ENCODE assay signal across 9 cellular contexts in the genomic region with DNA sequence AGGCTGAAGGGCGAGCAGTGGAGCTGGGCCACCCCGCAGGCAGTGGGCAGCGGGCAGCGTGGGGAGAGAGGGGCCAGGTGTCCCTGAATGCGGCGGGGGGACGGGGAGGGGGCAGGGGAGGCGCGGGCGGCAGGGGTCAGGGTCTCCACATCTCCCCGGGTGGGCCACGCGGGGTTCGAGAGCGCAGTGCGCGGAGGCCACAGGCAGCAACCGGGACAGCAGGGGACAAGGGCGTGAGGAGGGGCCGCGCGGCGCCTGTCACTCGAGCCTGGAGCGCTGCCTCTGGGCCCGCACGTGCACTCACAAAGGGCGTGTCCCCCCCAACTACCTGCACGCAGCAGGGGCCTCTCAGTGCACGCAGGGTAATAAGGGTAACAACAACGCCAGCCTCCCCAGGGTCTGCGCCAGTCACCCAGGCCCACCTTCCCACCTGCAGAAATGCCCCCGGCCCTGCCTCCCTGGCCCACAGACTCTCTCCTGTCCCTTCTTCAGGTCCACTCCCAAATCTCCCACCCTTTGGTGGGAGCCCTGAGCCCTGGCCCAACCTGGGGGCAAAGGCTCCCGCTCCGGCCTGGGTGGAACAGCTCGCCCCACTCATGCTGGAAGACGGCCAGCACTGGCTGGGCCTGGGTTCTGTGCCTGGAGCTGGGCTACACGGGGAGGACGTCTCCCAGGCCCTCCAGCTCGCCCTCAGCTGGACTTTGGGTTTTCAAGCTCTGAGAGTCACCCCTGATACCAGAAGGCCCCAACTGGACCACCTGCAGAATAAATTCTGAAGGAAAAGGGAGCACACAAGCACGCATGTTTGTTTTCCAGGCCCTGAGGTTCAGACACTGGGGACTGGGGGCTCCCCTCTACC. TPM values are rescaled to one million over a fixed set of nuclear protein-coding genes. Genes with fewer than 3 reads are reported as not detected.
A peak's percentile ranks its signal among the peaks of the same experiment; 100 is the strongest.
DNase-seq lines count a peak whose midpoint lies in the region; ATAC-seq, FAIRE-seq and TF ChIP-seq lines count a peak whose summit lies in the region.
"Had no signal": no experiment of that assay in that cellular context is flagged by ENCODE, and none has a peak within 500 bp of the region (broad histone marks: within the 10 kb centered on the region; RNA-seq: fewer than 3 reads in every experiment).

No MANE protein-coding gene starts in this region.

- H3K4me3 Mint-ChIP-seq in CD8-positive, alpha-beta memory T cell: peak overlapping the region in 6 of 7 donors; percentile 19 to 92 (median 78)
- H3K4me3 Mint-ChIP-seq in activated CD8-positive, alpha-beta T cell treated with anti-CD3 and anti-CD28 coated beads for 36 hours: peak overlapping the region; percentile 54

- no peak overlapping the region for H3K27ac ChIP-seq in CD8-positive, alpha-beta memory T cell (ENCODE audit: low read depth, low read length)
- H3K27ac ChIP-seq in gastrocnemius medialis: no peak overlapping the region
- H3K27ac ChIP-seq in SK-N-SH (ENCODE audit: low read depth in 2 of 2, low read length in 1 of 2): peak overlapping the region in 1 of 2 experiments; percentile 16; a peak in 1 of 4 replicates

- FAIRE-seq in GM19239 (lab: Jason Lieb, UNC): no peak

- H3K27me3 Mint-ChIP-seq in CD8-positive, alpha-beta memory T cell: no peaks in the 10 kb centered on the region
- no peaks in the 10 kb centered on the region for H3K27me3 Mint-ChIP-seq in activated CD8-positive, alpha-beta T cell treated with anti-CD3 and anti-CD28 coated beads for 36 hours

- no peaks in the 10 kb centered on the region for H3K36me3 ChIP-seq in CD8-positive, alpha-beta memory T cell (ENCODE audit: insufficient read depth, low read length)
- H3K36me3 ChIP-seq in gastrocnemius medialis (no peaks in the 10 kb centered on the region), SK-N-SH (replicated peaks in 1 of 2; ENCODE audit: control insufficient read depth in 1 of 2, insufficient read depth in 2 of 2, low read length in 1 of 2) (no peaks in the 10 kb centered on the region)

- CTCF ChIA-PET in CD8-positive, alpha-beta memory T cell (lab: Charles Lee): no interaction called here
- CTCF ChIA-PET in activated CD8-positive, alpha-beta T cell treated with anti-CD3 and anti-CD28 coated beads for 36 hours (lab: Charles Lee): interaction anchor here (1.6 kb wide), 1 partner anchor 34 kb away, joined by 5 read pairs; no protein-coding TSS in a partner anchor
- CTCF ChIA-PET in SK-N-SH (lab: Yijun Ruan, JAX): interaction anchor here (0.8 kb wide), 1 partner anchor 71 kb away, joined by 3 read pairs; no protein-coding TSS in a partner anchor

- peak overlapping the region in 5 of 8 donors; percentile 32 to 77 (median 63) for H3K27ac Mint-ChIP-seq in CD8-positive, alpha-beta memory T cell
- no peak overlapping the region for H3K27ac Mint-ChIP-seq in activated CD8-positive, alpha-beta T cell treated with anti-CD3 and anti-CD28 coated beads for 36 hours

- TF ChIP-seq CTCF in activated CD8-positive, alpha-beta T cell treated with anti-CD3 and anti-CD28 coated beads for 36 hours (IDR thresholded peaks at IDR 0.05): no peak
- TF ChIP-seq CTCF in fibroblast of villous mesenchyme (IDR thresholded peaks at IDR 0.05; ENCODE audit: insufficient read depth, low read depth, low read length): no peak
- TF ChIP-seq CTCF in gastrocnemius medialis (IDR thresholded peaks at IDR 0.05 in 4 of 5, conservative IDR thresholded peaks at IDR 0.05 in 1 of 5): no peak
- no peak for TF ChIP-seq CTCF in SK-N-SH (IDR thresholded peaks at IDR 0.05)

- peak in 1 of 5 donors; percentile 49 for DNase-seq in CD8-positive, alpha-beta memory T cell
- peak; percentile 20 for DNase-seq in activated CD8-positive, alpha-beta T cell treated with anti-CD3 and anti-CD28 coated beads for 36 hours
- DNase-seq in fibroblast of villous mesenchyme (ENCODE audit: low read depth): no peak
- DNase-seq in gastrocnemius medialis: no peak
- DNase-seq in SK-N-SH: no peak
- no peak for DNase-seq in GM19239 (ENCODE audit: insufficient read length, low spot score)
- DNase-seq: GOT3 had no signal

- intact Hi-C loops in activated CD8-positive, alpha-beta T cell treated with anti-CD3 and anti-CD28 coated beads for 36 hours (cut with micrococcal nuclease): no loop called here
- intact Hi-C loops in gastrocnemius medialis (cut with DNase I; ENCODE audit: low total_unique reads): no loop called here

- no peak for ATAC-seq in activated CD8-positive, alpha-beta T cell treated with anti-CD3 and anti-CD28 coated beads for 36 hours
- no peak for ATAC-seq in gastrocnemius medialis
- ATAC-seq in GM21619 (IDR thresholded peaks at IDR 0.05; ENCODE audit: unreplicated experiment): no peak
- no peak for ATAC-seq in GM21786 (IDR thresholded peaks at IDR 0.05; ENCODE audit: unreplicated experiment)

- WGBS in SK-N-SH (ENCODE audit: low lambda C conversion rate): 87% methylated on average over 33 of the region's 41 CpGs

- no peak overlapping the region for H3K4me3 ChIP-seq in CD8-positive, alpha-beta memory T cell (ENCODE audit: low read length)
- H3K4me3 ChIP-seq in fibroblast of villous mesenchyme (ENCODE audit: low read depth, low read length): peak overlapping the region; percentile 60
- H3K4me3 ChIP-seq in gastrocnemius medialis: peak overlapping the region; percentile 36 to 52 (median 44)
- H3K4me3 ChIP-seq in SK-N-SH (ENCODE audit: low read depth in 2 of 2, low read length in 1 of 2): no peak overlapping the region

- no peak for TF ChIP-seq POLR2A in gastrocnemius medialis (IDR thresholded peaks at IDR 0.05)

- H3K9ac ChIP-seq in SK-N-SH: no peak overlapping the region

- no peaks in the 10 kb centered on the region for H4K20me1 ChIP-seq in SK-N-SH (ENCODE audit: insufficient read depth)

- POLR2A ChIA-PET in CD8-positive, alpha-beta memory T cell (lab: Charles Lee): interaction anchor here (2.1 kb wide), 1 partner anchor 47 kb away, joined by 6 read pairs; no protein-coding TSS in a partner anchor
- POLR2A ChIA-PET in activated CD8-positive, alpha-beta T cell treated with anti-CD3 and anti-CD28 coated beads for 36 hours (lab: Charles Lee): interaction anchor here (1.2 kb wide), 1 partner anchor 70 kb away, joined by 3 read pairs; no protein-coding TSS in a partner anchor
- POLR2A ChIA-PET in SK-N-SH (lab: Yijun Ruan, JAX): no interaction called here

- no peak overlapping the region for H3K4me2 ChIP-seq in SK-N-SH

- H3K9me3 ChIP-seq in CD8-positive, alpha-beta memory T cell (ENCODE audit: low read length): no peaks in the 10 kb centered on the region
- H3K9me3 ChIP-seq in gastrocnemius medialis (no peaks in the 10 kb centered on the region), SK-N-SH (no peaks in the 10 kb centered on the region)

- no peak overlapping the region for H2AFZ ChIP-seq in SK-N-SH (ENCODE audit: low read depth)

- H3K4me1 ChIP-seq in CD8-positive, alpha-beta memory T cell (ENCODE audit: insufficient read depth, low read length): peaks cover 16% of the 10 kb centered on the region
- H3K4me1 ChIP-seq in gastrocnemius medialis (peaks cover 13 to 19% of the 10 kb centered on the region in 2 donors), SK-N-SH (ENCODE audit: control insufficient read depth in 1 of 2, insufficient read depth in 2 of 2, low read depth in 1 of 2, low read length in 1 of 2) (peaks cover 0 to 58% of the 10 kb centered on the region in 2 experiments; a peak in 1 of 4 replicates)

- peaks cover 10 to 38% (median 19%) of the 10 kb centered on the region in 3 donors for H3K4me1 Mint-ChIP-seq in CD8-positive, alpha-beta memory T cell
- H3K4me1 Mint-ChIP-seq in activated CD8-positive, alpha-beta T cell treated with anti-CD3 and anti-CD28 coated beads for 36 hours (ENCODE audit: low read depth): peaks cover 3% of the 10 kb centered on the region

- in situ Hi-C loops in gastrocnemius medialis (cut with MboI; ENCODE audit: low sequenced_read_pairs in 4 of 4): no loop called here

- H3K9me3 Mint-ChIP-seq in CD8-positive, alpha-beta memory T cell: peaks cover 0 to 2% (median 0%) of the 10 kb centered on the region in 5 donors
- peaks cover 5% of the 10 kb centered on the region for H3K9me3 Mint-ChIP-seq in activated CD8-positive, alpha-beta T cell treated with anti-CD3 and anti-CD28 coated beads for 36 hours

- H3K27me3 ChIP-seq in CD8-positive, alpha-beta memory T cell (ENCODE audit: insufficient read depth, low read length, poor library complexity, severe bottlenecking): no peaks in the 10 kb centered on the region
- H3K27me3 ChIP-seq in gastrocnemius medialis (no peaks in the 10 kb centered on the region), SK-N-SH (ENCODE audit: insufficient read depth) (no peaks in the 10 kb centered on the region)

- no peak for TF ChIP-seq EP300 in SK-N-SH (IDR thresholded peaks at IDR 0.05; ENCODE audit: borderline replicate concordance in 1 of 2, low read depth in 1 of 2, low read length in 1 of 2)

- no peaks in the 10 kb centered on the region for H3F3A ChIP-seq in SK-N-SH (replicated peaks; ENCODE audit: insufficient read depth)

- H3K36me3 Mint-ChIP-seq in CD8-positive, alpha-beta memory T cell: peaks cover 0 to 5% (median 3%) of the 10 kb centered on the region in 3 donors
- H3K36me3 Mint-ChIP-seq in activated CD8-positive, alpha-beta T cell treated with anti-CD3 and anti-CD28 coated beads for 36 hours (ENCODE audit: low read depth): no peaks in the 10 kb centered on the region

- H3K79me2 ChIP-seq in SK-N-SH (ENCODE audit: insufficient read depth): no peaks in the 10 kb centered on the region

- TF ChIP-seq RAD21 in SK-N-SH (IDR thresholded peaks at IDR 0.05; ENCODE audit: low read length): no peak

- H3K9me2 ChIP-seq in SK-N-SH: no peaks in the 10 kb centered on the region

TF ChIP-seq in SK-N-SH, 30 proteins besides CTCF, POLR2A, EP300 and RAD21 (continues in another document):
- no peak for TF ChIP-seq GATA2 (CRISPR knock-in tag; IDR thresholded peaks at IDR 0.05)
- TF ChIP-seq GABPA (IDR thresholded peaks at IDR 0.05; ENCODE audit: low read depth): no peak
- no peak for TF ChIP-seq CHD2 (IDR thresholded peaks at IDR 0.05; ENCODE audit: low read length, partially characterized antibody)
- no peak for TF ChIP-seq NRF1 (IDR thresholded peaks at IDR 0.05; ENCODE audit: low read depth, low read length)
- TF ChIP-seq RCOR1 (IDR thresholded peaks at IDR 0.05; ENCODE audit: low read length): no peak

RNA-seq across cellular contexts. Expression of gene ZFYVE28, which starts 53.2 kb away (rescaled TPM):
- total RNA-seq in CD8-positive, alpha-beta memory T cell: 10 to 100 TPM; 12.9 to 13.2 TPM
- polyA plus RNA-seq in CD8-positive, alpha-beta memory T cell: 14.8 TPM
- total RNA-seq in activated CD8-positive, alpha-beta T cell treated with anti-CD3 and anti-CD28 coated beads for 36 hours: 1 to 10 TPM; 4.9 to 7.0 TPM
- 3.2 and 12.1 TPM in 2 replicates for total RNA-seq in fibroblast of villous mesenchyme
- 1 to 10 TPM; 1.8 to 6.0 (median 3.4) TPM for total RNA-seq in gastrocnemius medialis
- polyA plus RNA-seq in SK-N-SH (2012; rRNA removed): 2.9 and 3.2 TPM in 2 replicates
- 1.4 and 1.8 TPM in 2 replicates for polyA plus RNA-seq in SK-N-SH (2012; cell fraction: cytosol; rRNA removed)
- 8.3 and 9.4 TPM in 2 replicates for polyA plus RNA-seq in SK-N-SH (2012; cell fraction: nucleus; rRNA removed)

RNA-seq across cellular contexts. Expression of gene CFAP99, which starts 53.5 kb away (rescaled TPM):
- under 1 TPM in 1 of 2 experiments, not detected in 1; 0.07 TPM for total RNA-seq in CD8-positive, alpha-beta memory T cell
- not detected for polyA plus RNA-seq in CD8-positive, alpha-beta memory T cell
- total RNA-seq in activated CD8-positive, alpha-beta T cell treated with anti-CD3 and anti-CD28 coated beads for 36 hours: not detected
- not detected in 2 replicates for total RNA-seq in fibroblast of villous mesenchyme
- total RNA-seq in gastrocnemius medialis: not detected
- polyA plus RNA-seq in SK-N-SH (2012; rRNA removed): 0.13 and 0.55 TPM in 2 replicates
- 0.04 and 0.13 TPM in 2 replicates for polyA plus RNA-seq in SK-N-SH (2012; cell fraction: cytosol; rRNA removed)
- 0.31 and 0.43 TPM in 2 replicates for polyA plus RNA-seq in SK-N-SH (2012; cell fraction: nucleus; rRNA removed)

Comparison
In these comparisons a context has a peak if more than half of its experiments do, and no peak if none do; other contexts are left out.
1. H3K4me3 ChIP-seq: peak in fibroblast of villous mesenchyme (single experiment) and gastrocnemius medialis (4 of 4); none in CD8-positive, alpha-beta memory T cell (single experiment) and SK-N-SH (0 of 2).